Comparison of ENCODE assay signal across 9 cellular contexts in genomic region chr9:108813951-108814601, GRCh38. TPM values are rescaled to one million over a fixed set of nuclear protein-coding genes. Genes with fewer than 3 reads are reported as not detected.
A peak's percentile ranks its signal among the peaks of the same experiment; 100 is the strongest.
DNase-seq lines count a peak whose midpoint lies in the region; ATAC-seq and TF ChIP-seq lines count a peak whose summit lies in the region.
"Had no signal": no experiment of that assay in that cellular context is flagged by ENCODE, and none has a peak within 500 bp of the region (broad histone marks: within the 10 kb centered on the region; RNA-seq: fewer than 3 reads in every experiment).

No MANE protein-coding gene starts in this region.

- H3K4me1 Mint-ChIP-seq in brain, result peaks cover 28% of the 10 kb centered on the region

- no peaks in the 10 kb centered on the region for H3K36me3 ChIP-seq in lower lobe of right lung

- H3K27me3 ChIP-seq in lower lobe of right lung (ENCODE audit: low read depth), result no peaks in the 10 kb centered on the region

- intact Hi-C loops in lower lobe of right lung (cut with DNase I), result no loop called here

- DNase-seq in Daoy (ENCODE audit: low read depth) (peak; percentile 81), NCI-H1105 (lab: John Stamatoyannopoulos, UW) (peak; percentile 40), lower lobe of right lung (no peak)
- DNase-seq in effector CD4-positive, alpha-beta T cell, result no peak
- DNase-seq in activated naive CD4-positive, alpha-beta T cell treated with Interleukin-2 at 50 U/mL for 16 hours, result no peak
- no peak for DNase-seq in stimulated activated naive CD8-positive, alpha-beta T cell treated with anti-CD3 and anti-CD28 coated beads, Interleukin-15, Interleukin-2, amounts not matched to agents 100 U/mL and 50 U/mL, for 24 hours

- ATAC-seq in lower lobe of right lung (peak; percentile 50 to 76), HG03432 (IDR thresholded peaks at IDR 0.05; ENCODE audit: unreplicated experiment) (no peak)
- no peak for ATAC-seq in stimulated activated naive CD8-positive, alpha-beta T cell treated with anti-CD3 and anti-CD28 coated beads, Interleukin-15, Interleukin-2, amounts not matched to agents 100 U/mL and 50 U/mL, for 24 hours

- peaks cover 3% of the 10 kb centered on the region for H3K27me3 Mint-ChIP-seq in brain

- no peak overlapping the region for H3K4me3 ChIP-seq in lower lobe of right lung

- peak overlapping the region in 1 of 5 experiments; percentile 35 for H3K27ac Mint-ChIP-seq in brain

- H3K4me3 Mint-ChIP-seq in brain, result no peak overlapping the region

- H3K36me3 Mint-ChIP-seq in brain, result no peaks in the 10 kb centered on the region

- peaks cover 0 to 3% (median 0%) of the 10 kb centered on the region in 5 experiments for H3K9me3 Mint-ChIP-seq in brain

- peak; percentile 44 to 70 for TF ChIP-seq CTCF in brain (conservative IDR thresholded peaks at IDR 0.05)
- peak; percentile 32 for TF ChIP-seq CTCF in lower lobe of right lung (IDR thresholded peaks at IDR 0.05)

- no peaks in the 10 kb centered on the region for H3K9me3 ChIP-seq in lower lobe of right lung

- H3K27ac ChIP-seq in lower lobe of right lung, result no peak overlapping the region
- H3K27ac ChIP-seq: KMS-11 had no signal

- H3K4me1 ChIP-seq in lower lobe of right lung, result peaks cover 6% of the 10 kb centered on the region

RNA-seq across cellular contexts. Expression of gene ACTL7B, which starts 41.7 kb away (rescaled TPM):
- not detected in 2 replicates for total RNA-seq in Daoy (2014; rRNA removed; shearing (Covaris generic))
- not detected for polyA plus RNA-seq in brain (ENCODE audit: insufficient read depth, low read depth, low replicate concordance)
- total RNA-seq in lower lobe of right lung, result not detected

RNA-seq across cellular contexts. Expression of gene ACTL7A, which starts 48.0 kb away (rescaled TPM):
- not detected in 2 replicates for total RNA-seq in Daoy (2014; rRNA removed; shearing (Covaris generic))
- not detected for polyA plus RNA-seq in brain (ENCODE audit: insufficient read depth, low read depth, low replicate concordance)
- total RNA-seq in lower lobe of right lung, result not detected

Comparison
In these comparisons a context has a peak if more than half of its experiments do, and no peak if none do; other contexts are left out.
1. DNase-seq: peak in Daoy (single experiment) and NCI-H1105 (single experiment); none in lower lobe of right lung (single experiment), effector CD4-positive, alpha-beta T cell (single experiment), activated naive CD4-positive, alpha-beta T cell treated with Interleukin-2 at 50 U/mL for 16 hours (single experiment) and stimulated activated naive CD8-positive, alpha-beta T cell treated with anti-CD3 and anti-CD28 coated beads, Interleukin-15, Interleukin-2, amounts not matched to agents 100 U/mL and 50 U/mL, for 24 hours (single experiment).
2. ATAC-seq: peak in lower lobe of right lung (2 of 2); none in HG03432 (single experiment) and stimulated activated naive CD8-positive, alpha-beta T cell treated with anti-CD3 and anti-CD28 coated beads, Interleukin-15, Interleukin-2, amounts not matched to agents 100 U/mL and 50 U/mL, for 24 hours (single experiment).